In genomic region chr3:32794487-32795308, GRCh38 we compare ENCODE assay signal across 1 cellular context.
A peak's percentile ranks its signal among the peaks of the same experiment; 100 is the strongest.
TF ChIP-seq lines count a peak whose summit lies in the region.

No MANE protein-coding gene starts in this region.

TF ChIP-seq in HepG2, 621 proteins besides CTCF, POLR2A, EP300 and RAD21 (continued from another document and continues in another):
- TF ChIP-seq ZBTB34 (CRISPR knock-in tag; IDR thresholded peaks at IDR 0.05) = 0 out of 2 replicates have a peak, but pooled peaks have one; percentile 32
- no peak for TF ChIP-seq SRSF4 (IDR thresholded peaks at IDR 0.05; ENCODE audit: low read depth, low read length, poor library complexity, severe bottlenecking)
- no peak for TF ChIP-seq TCF7L2 (IDR thresholded peaks at IDR 0.05; ENCODE audit: low read depth, low read length)
- no peak for TF ChIP-seq ZBTB10 (CRISPR knock-in tag; IDR thresholded peaks at IDR 0.05; ENCODE audit: borderline replicate concordance)
- TF ChIP-seq ZNF234 (CRISPR knock-in tag; conservative IDR thresholded peaks at IDR 0.05) = no peak
- 0 out of 2 replicates have a peak, but pooled peaks have one; percentile 25 for TF ChIP-seq SMAD3 (CRISPR knock-in tag; IDR thresholded peaks at IDR 0.05)
- TF ChIP-seq AHR (CRISPR knock-in tag; IDR thresholded peaks at IDR 0.05) = no peak
- TF ChIP-seq SIN3B (IDR thresholded peaks at IDR 0.05; ENCODE audit: low read length) = no peak
- TF ChIP-seq ATF3 (CRISPR knock-in tag; IDR thresholded peaks at IDR 0.05) = peak; percentile 74
- no peak for TF ChIP-seq ZNF615 (CRISPR knock-in tag; IDR thresholded peaks at IDR 0.05; ENCODE audit: borderline replicate concordance)
- TF ChIP-seq TCF7 (IDR thresholded peaks at IDR 0.05; ENCODE audit: low read depth) = peak; percentile 57; the same call in 1 of the 2 replicates
- no peak for TF ChIP-seq ZBED4 (CRISPR knock-in tag; IDR thresholded peaks at IDR 0.05; ENCODE audit: borderline replicate concordance)
- TF ChIP-seq NFRKB (IDR thresholded peaks at IDR 0.05) = no peak
- no peak for TF ChIP-seq HBP1 (CRISPR knock-in tag; IDR thresholded peaks at IDR 0.05; ENCODE audit: low read depth)
- TF ChIP-seq ZNF549 (CRISPR knock-in tag; IDR thresholded peaks at IDR 0.05) = no peak
- TF ChIP-seq ZEB1 (IDR thresholded peaks at IDR 0.05; ENCODE audit: insufficient replicate concordance, low read depth) = peak; percentile 99
- no peak for TF ChIP-seq MATR3 (CRISPR knock-in tag; IDR thresholded peaks at IDR 0.05)
- peak; percentile 73; the same call in 1 of the 2 replicates for TF ChIP-seq TFAP4 (IDR thresholded peaks at IDR 0.05; ENCODE audit: borderline replicate concordance, low read depth)
- TF ChIP-seq ZIK1 (CRISPR knock-in tag; IDR thresholded peaks at IDR 0.05; ENCODE audit: borderline replicate concordance, low read depth) = no peak
- no peak; the same call in 1 of the 2 replicates for TF ChIP-seq ZNF124 (CRISPR knock-in tag; IDR thresholded peaks at IDR 0.05)
- TF ChIP-seq MED1 (CRISPR knock-in tag; IDR thresholded peaks at IDR 0.05) = peak; percentile 92
- TF ChIP-seq DZIP1 (CRISPR knock-in tag; IDR thresholded peaks at IDR 0.05) = no peak
- no peak for TF ChIP-seq ZNF20 (CRISPR knock-in tag; IDR thresholded peaks at IDR 0.05)
- TF ChIP-seq FOXP4 (CRISPR knock-in tag; IDR thresholded peaks at IDR 0.05) = peak; percentile 95
- peak; percentile 74 for TF ChIP-seq TBL1XR1 (IDR thresholded peaks at IDR 0.05; ENCODE audit: borderline replicate concordance, low read length, partially characterized antibody)
- no peak for TF ChIP-seq MZF1 (CRISPR knock-in tag; IDR thresholded peaks at IDR 0.05; ENCODE audit: borderline replicate concordance)
- TF ChIP-seq HMG20B (CRISPR knock-in tag; conservative IDR thresholded peaks at IDR 0.05) = peak; percentile 39; the same call in 1 of the 2 replicates
- TF ChIP-seq ZNF841 (CRISPR knock-in tag; IDR thresholded peaks at IDR 0.05; ENCODE audit: borderline replicate concordance) = no peak
- no peak for TF ChIP-seq GTF3A (CRISPR knock-in tag; conservative IDR thresholded peaks at IDR 0.05)
- no peak for TF ChIP-seq SOX13 (IDR thresholded peaks at IDR 0.05)
- peak in 1 of 2 experiments; percentile 81; a peak in 2 of 4 replicates for TF ChIP-seq SOX13 (CRISPR knock-in tag; conservative IDR thresholded peaks at IDR 0.05 in 1 of 2, IDR thresholded peaks at IDR 0.05 in 1 of 2)
- TF ChIP-seq JUNB (CRISPR knock-in tag; IDR thresholded peaks at IDR 0.05; ENCODE audit: borderline replicate concordance) = peak; percentile 40; the same call in 1 of the 2 replicates
- no peak for TF ChIP-seq AKNA (CRISPR knock-in tag; IDR thresholded peaks at IDR 0.05; ENCODE audit: borderline replicate concordance)
- TF ChIP-seq MXD3 (CRISPR knock-in tag; IDR thresholded peaks at IDR 0.05) = no peak
- TF ChIP-seq ZMYM4 (CRISPR knock-in tag; IDR thresholded peaks at IDR 0.05) = peak; percentile 71
- no peak for TF ChIP-seq ZNF773 (CRISPR knock-in tag; IDR thresholded peaks at IDR 0.05; ENCODE audit: borderline replicate concordance)
